In genomic region chr3:180311242-180311641, GRCh38 we compare ENCODE assay signal across 21 cellular contexts.
"Had no signal": no experiment of that assay in that cellular context is flagged by ENCODE, and none has a peak within 500 bp of the region (broad histone marks: within the 10 kb centered on the region; RNA-seq: fewer than 3 reads in every experiment).

No MANE protein-coding gene starts in this region.

- H3K9me3 ChIP-seq: heart left ventricle, lower lobe of right lung, psoas muscle, right atrium auricular region, thoracic aorta, vagina had no signal

- H3K4me1 ChIP-seq: heart left ventricle, lower lobe of right lung, right atrium auricular region, vagina had no signal

- ATAC-seq: activated CD4-positive, alpha-beta T cell treated with anti-CD3 and anti-CD28 coated beads for 36 hours; activated naive CD4-positive, alpha-beta T cell treated with anti-CD3 and anti-CD28 coated beads, Interleukin-2, amount 50 U/mL, for 72 hours; activated T-helper 17 cell treated with anti-CD3 and anti-CD28 coated beads, Interleukin-2, amount 50 U/mL, for 72 hours; heart left ventricle; left lobe of liver; lower lobe of right lung; natural killer cell; psoas muscle had no signal

- H3K4me3 ChIP-seq: heart left ventricle, lower lobe of right lung, psoas muscle, right atrium auricular region, thoracic aorta, vagina had no signal

- DNase-seq: activated B cell treated with CpG ODN at 0.5 μM for 24 hours; activated CD4-positive, alpha-beta T cell treated with anti-CD3 and anti-CD28 coated beads for 36 hours; activated CD4-positive, alpha-beta T cell treated with anti-CD3 and anti-CD28 coated beads, Interleukin-2, amount 50 U/mL, for 4 hours; activated CD8-positive, alpha-beta memory T cell treated with anti-CD3 and anti-CD28 coated beads for 24 hours; activated CD8-positive, alpha-beta memory T cell treated with anti-CD3 and anti-CD28 coated beads, Interleukin-2, amount 50 U/mL, for 4 hours; activated T-cell treated with anti-CD3 and anti-CD28 coated beads, Interleukin-2, amount 50 U/mL, for 24 hours; aorta; caudate nucleus; effector CD4-positive, alpha-beta T cell; heart left ventricle; lower lobe of right lung; natural killer cell; psoas muscle; stimulated activated CD4-positive, alpha-beta T cell treated with anti-CD3 and anti-CD28 coated beads, Interleukin-4, amount 100 ng/mL, for 24 hours; stimulated activated naive CD4-positive, alpha-beta T cell treated with Interleukin-2 at 50 U/mL for 16 hours had no signal

- H3K27me3 ChIP-seq: heart left ventricle, right atrium auricular region, vagina had no signal

- H3K27ac ChIP-seq: heart left ventricle, lower lobe of right lung, psoas muscle, right atrium auricular region, thoracic aorta, vagina had no signal

- H3K36me3 ChIP-seq: heart left ventricle, lower lobe of right lung, right atrium auricular region, thoracic aorta, vagina had no signal
